19 cellular contexts compared by ENCODE assay signal in genomic region chr13:110628952-110629701, GRCh38. TPM values are rescaled to one million over a fixed set of nuclear protein-coding genes. Genes with fewer than 3 reads are reported as not detected.
DNase-seq lines count a peak whose midpoint lies in the region; ATAC-seq and TF ChIP-seq lines count a peak whose summit lies in the region.
"Had no signal": no experiment of that assay in that cellular context is flagged by ENCODE, and none has a peak within 500 bp of the region (broad histone marks: within the 10 kb centered on the region; RNA-seq: fewer than 3 reads in every experiment).

No MANE protein-coding gene starts in this region.

- H3K4me3 Mint-ChIP-seq in activated CD4-positive, alpha-beta T cell treated with anti-CD3 and anti-CD28 coated beads, Interleukin-2, amount 10 ng/mL, durations not matched to agents 7 days and 5 days = no peak overlapping the region
- H3K4me3 Mint-ChIP-seq in activated CD4-positive, alpha-beta T cell treated with anti-CD3 and anti-CD28 coated beads, Interleukin-2, amount 10 ng/mL, durations not matched to agents 24 days and 14 days = no peak overlapping the region
- peak overlapping the region; percentile 9 for H3K4me3 Mint-ChIP-seq in activated T-helper 17 cell treated with anti-CD3 and anti-CD28 coated beads, Interleukin-2, amount 50 U/mL, for 72 hours
- H3K4me3 Mint-ChIP-seq in glutamatergic neuron (ENCODE audit: unreplicated experiment) = peak overlapping the region; percentile 32
- H3K4me3 Mint-ChIP-seq: neural progenitor cell had no signal

- no peaks in the 10 kb centered on the region for H3K27me3 ChIP-seq in rectal smooth muscle tissue (ENCODE audit: control insufficient read depth, insufficient read depth, low read length)
- H3K27me3 ChIP-seq: breast epithelium, neural progenitor cell, upper lobe of right lung had no signal

- CTCF ChIA-PET in activated CD4-positive, alpha-beta T cell treated with anti-CD3 and anti-CD28 coated beads, Interleukin-2, amount 10 ng/mL, durations not matched to agents 7 days and 5 days (lab: Charles Lee) = no interaction called here

- POLR2A ChIA-PET in activated CD4-positive, alpha-beta T cell treated with anti-CD3 and anti-CD28 coated beads, Interleukin-2, amount 10 ng/mL, durations not matched to agents 7 days and 5 days (lab: Charles Lee) = interaction anchor here (0.6 kb wide), 1 partner anchor 16 kb away, joined by 3 read pairs; no protein-coding TSS in a partner anchor

- intact Hi-C loops in activated CD4-positive, alpha-beta T cell treated with anti-CD3 and anti-CD28 coated beads, Interleukin-2, amount 10 ng/mL, durations not matched to agents 24 days and 14 days (cut with micrococcal nuclease) = no loop called here
- intact Hi-C loops in mucosa of descending colon (cut with DNase I, micrococcal nuclease) = no loop called here

- H3K9me3 ChIP-seq in mucosa of descending colon = no peaks in the 10 kb centered on the region
- H3K9me3 ChIP-seq: A549, breast epithelium, Caco-2, upper lobe of right lung had no signal

- H3K27me3 Mint-ChIP-seq in activated CD4-positive, alpha-beta T cell treated with anti-CD3 and anti-CD28 coated beads, Interleukin-2, amount 10 ng/mL, durations not matched to agents 7 days and 5 days = no peaks in the 10 kb centered on the region
- no peaks in the 10 kb centered on the region for H3K27me3 Mint-ChIP-seq in activated CD4-positive, alpha-beta T cell treated with anti-CD3 and anti-CD28 coated beads, Interleukin-2, amount 10 ng/mL, durations not matched to agents 24 days and 14 days
- no peaks in the 10 kb centered on the region for H3K27me3 Mint-ChIP-seq in activated T-helper 17 cell treated with anti-CD3 and anti-CD28 coated beads, Interleukin-2, amount 50 U/mL, for 72 hours
- H3K27me3 Mint-ChIP-seq in glutamatergic neuron (ENCODE audit: unreplicated experiment) = peaks cover 6% of the 10 kb centered on the region

- peak overlapping the region; percentile 78 for H3K27ac ChIP-seq in rectal smooth muscle tissue (ENCODE audit: low read depth, low read length)
- H3K27ac ChIP-seq: A549, neural progenitor cell, upper lobe of right lung had no signal

- H3K9me3 Mint-ChIP-seq in activated CD4-positive, alpha-beta T cell treated with anti-CD3 and anti-CD28 coated beads, Interleukin-2, amount 10 ng/mL, durations not matched to agents 7 days and 5 days = no peaks in the 10 kb centered on the region
- H3K9me3 Mint-ChIP-seq in activated CD4-positive, alpha-beta T cell treated with anti-CD3 and anti-CD28 coated beads, Interleukin-2, amount 10 ng/mL, durations not matched to agents 24 days and 14 days = no peaks in the 10 kb centered on the region
- H3K9me3 Mint-ChIP-seq in activated T-helper 17 cell treated with anti-CD3 and anti-CD28 coated beads, Interleukin-2, amount 50 U/mL, for 72 hours = no peaks in the 10 kb centered on the region
- H3K9me3 Mint-ChIP-seq in glutamatergic neuron (ENCODE audit: unreplicated experiment) = peaks cover 8% of the 10 kb centered on the region
- H3K9me3 Mint-ChIP-seq: neural progenitor cell had no signal

- no peak for DNase-seq in activated CD4-positive, alpha-beta T cell treated with anti-CD3 and anti-CD28 coated beads, Interleukin-2, amount 10 ng/mL, durations not matched to agents 7 days and 5 days
- DNase-seq in activated CD4-positive, alpha-beta T cell treated with anti-CD3 and anti-CD28 coated beads, Interleukin-2, amount 10 ng/mL, durations not matched to agents 24 days and 14 days = no peak
- DNase-seq in glutamatergic neuron (no peak), SHP77 (lab: John Stamatoyannopoulos, UW) (no peak), mucosa of descending colon (no peak), NCI-H1436 (lab: John Stamatoyannopoulos, UW) (no peak)
- DNase-seq: activated gamma-delta T cell treated with Interleukin-2 at 50 U/mL for 16 hours; GDM1; NCI-H748 treated with DMSO at 0.1 percent for 48 hours; RPMI8226; stimulated activated CD4-positive, alpha-beta T cell treated with anti-CD3 and anti-CD28 coated beads, Interleukin-4, amount 100 ng/mL, for 1 hour; T-helper 9 cell; upper lobe of right lung had no signal

- no peak for ATAC-seq in activated T-helper 17 cell treated with anti-CD3 and anti-CD28 coated beads, Interleukin-2, amount 50 U/mL, for 72 hours (replicated peaks)
- no peak for ATAC-seq in mucosa of descending colon
- ATAC-seq: A549 had no signal

- no peak overlapping the region for H3K4me3 ChIP-seq in rectal smooth muscle tissue (ENCODE audit: low read length)
- no peak overlapping the region for H3K4me3 ChIP-seq in mucosa of descending colon
- H3K4me3 ChIP-seq: A549, neural progenitor cell, upper lobe of right lung had no signal

- peak overlapping the region; percentile 63 for H3K27ac Mint-ChIP-seq in activated CD4-positive, alpha-beta T cell treated with anti-CD3 and anti-CD28 coated beads, Interleukin-2, amount 10 ng/mL, durations not matched to agents 7 days and 5 days
- H3K27ac Mint-ChIP-seq in activated CD4-positive, alpha-beta T cell treated with anti-CD3 and anti-CD28 coated beads, Interleukin-2, amount 10 ng/mL, durations not matched to agents 24 days and 14 days = no peak overlapping the region
- peak overlapping the region; percentile 67 for H3K27ac Mint-ChIP-seq in activated T-helper 17 cell treated with anti-CD3 and anti-CD28 coated beads, Interleukin-2, amount 50 U/mL, for 72 hours
- H3K27ac Mint-ChIP-seq in glutamatergic neuron (ENCODE audit: unreplicated experiment) = peak overlapping the region; percentile 79
- H3K27ac Mint-ChIP-seq: neural progenitor cell had no signal

- H3K36me3 ChIP-seq in rectal smooth muscle tissue (ENCODE audit: control insufficient read depth, insufficient read depth, low read length) (peaks cover 7% of the 10 kb centered on the region), mucosa of descending colon (ENCODE audit: low read depth) (no peaks in the 10 kb centered on the region)
- H3K36me3 ChIP-seq: breast epithelium, neural progenitor cell had no signal

- H3K4me1 ChIP-seq in rectal smooth muscle tissue (ENCODE audit: control insufficient read depth, insufficient read depth, low read length) (peaks cover 20% of the 10 kb centered on the region), mucosa of descending colon (ENCODE audit: low read depth) (peaks cover 17% of the 10 kb centered on the region)
- H3K4me1 ChIP-seq: A549, breast epithelium, Caco-2, upper lobe of right lung had no signal

- TF ChIP-seq CTCF in glutamatergic neuron (IDR thresholded peaks at IDR 0.05; ENCODE audit: partially characterized antibody, unreplicated experiment) (no peak), mucosa of descending colon (IDR thresholded peaks at IDR 0.05) (no peak)

- peaks cover 27% of the 10 kb centered on the region for H3K4me1 Mint-ChIP-seq in activated CD4-positive, alpha-beta T cell treated with anti-CD3 and anti-CD28 coated beads, Interleukin-2, amount 10 ng/mL, durations not matched to agents 7 days and 5 days
- H3K4me1 Mint-ChIP-seq in activated CD4-positive, alpha-beta T cell treated with anti-CD3 and anti-CD28 coated beads, Interleukin-2, amount 10 ng/mL, durations not matched to agents 24 days and 14 days = peaks cover 29% of the 10 kb centered on the region
- H3K4me1 Mint-ChIP-seq in activated T-helper 17 cell treated with anti-CD3 and anti-CD28 coated beads, Interleukin-2, amount 50 U/mL, for 72 hours = peaks cover 16% of the 10 kb centered on the region
- peaks cover 40% of the 10 kb centered on the region for H3K4me1 Mint-ChIP-seq in glutamatergic neuron (ENCODE audit: low read depth, unreplicated experiment)

- peaks cover 30% of the 10 kb centered on the region for H3K36me3 Mint-ChIP-seq in activated CD4-positive, alpha-beta T cell treated with anti-CD3 and anti-CD28 coated beads, Interleukin-2, amount 10 ng/mL, durations not matched to agents 7 days and 5 days (ENCODE audit: low read depth)
- H3K36me3 Mint-ChIP-seq in activated CD4-positive, alpha-beta T cell treated with anti-CD3 and anti-CD28 coated beads, Interleukin-2, amount 10 ng/mL, durations not matched to agents 24 days and 14 days (ENCODE audit: low read depth) = peaks cover 33% of the 10 kb centered on the region
- H3K36me3 Mint-ChIP-seq in activated T-helper 17 cell treated with anti-CD3 and anti-CD28 coated beads, Interleukin-2, amount 50 U/mL, for 72 hours (ENCODE audit: low read depth) = peaks cover 78% of the 10 kb centered on the region
- H3K36me3 Mint-ChIP-seq in glutamatergic neuron (ENCODE audit: unreplicated experiment) = no peaks in the 10 kb centered on the region

- no peak overlapping the region for H3K9ac ChIP-seq in rectal smooth muscle tissue (ENCODE audit: low read length)
- H3K9ac ChIP-seq: neural progenitor cell had no signal

RNA-seq across cellular contexts. Expression of gene NAXD, which starts 13.8 kb away (rescaled TPM):
- 10 to 100 TPM; 23.3 to 25.2 TPM for total RNA-seq in activated CD4-positive, alpha-beta T cell treated with anti-CD3 and anti-CD28 coated beads, Interleukin-2, amount 10 ng/mL, durations not matched to agents 7 days and 5 days
- 20.6 and 23.7 TPM in 2 replicates for total RNA-seq in activated CD4-positive, alpha-beta T cell treated with anti-CD3 and anti-CD28 coated beads, Interleukin-2, amount 10 ng/mL, durations not matched to agents 24 days and 14 days
- 10 to 100 TPM; 22.7 to 23.8 TPM for total RNA-seq in activated T-helper 17 cell treated with anti-CD3 and anti-CD28 coated beads, Interleukin-2, amount 50 U/mL, for 72 hours
- total RNA-seq in glutamatergic neuron (ENCODE audit: unreplicated experiment) (41.2 TPM), mucosa of descending colon (10 to 100 TPM; 32.8 to 49.6 (median 38.8) TPM)

Comparison
In these comparisons a context has a peak if more than half of its experiments do, and no peak if none do; other contexts are left out.
1. H3K4me3 Mint-ChIP-seq: peak in activated T-helper 17 cell treated with anti-CD3 and anti-CD28 coated beads, Interleukin-2, amount 50 U/mL, for 72 hours (single experiment) and glutamatergic neuron (single experiment); none in activated CD4-positive, alpha-beta T cell treated with anti-CD3 and anti-CD28 coated beads, Interleukin-2, amount 10 ng/mL, durations not matched to agents 7 days and 5 days (single experiment) and activated CD4-positive, alpha-beta T cell treated with anti-CD3 and anti-CD28 coated beads, Interleukin-2, amount 10 ng/mL, durations not matched to agents 24 days and 14 days (single experiment).